3 cellular contexts compared by ENCODE assay signal in genomic region chr1:207002731-207003146, GRCh38.
TF ChIP-seq lines count a peak whose summit lies in the region.

No MANE protein-coding gene starts in this region.

TF ChIP-seq in A549, 52 proteins besides CTCF, POLR2A, EP300 and RAD21:
- TF ChIP-seq, protein P1, sequence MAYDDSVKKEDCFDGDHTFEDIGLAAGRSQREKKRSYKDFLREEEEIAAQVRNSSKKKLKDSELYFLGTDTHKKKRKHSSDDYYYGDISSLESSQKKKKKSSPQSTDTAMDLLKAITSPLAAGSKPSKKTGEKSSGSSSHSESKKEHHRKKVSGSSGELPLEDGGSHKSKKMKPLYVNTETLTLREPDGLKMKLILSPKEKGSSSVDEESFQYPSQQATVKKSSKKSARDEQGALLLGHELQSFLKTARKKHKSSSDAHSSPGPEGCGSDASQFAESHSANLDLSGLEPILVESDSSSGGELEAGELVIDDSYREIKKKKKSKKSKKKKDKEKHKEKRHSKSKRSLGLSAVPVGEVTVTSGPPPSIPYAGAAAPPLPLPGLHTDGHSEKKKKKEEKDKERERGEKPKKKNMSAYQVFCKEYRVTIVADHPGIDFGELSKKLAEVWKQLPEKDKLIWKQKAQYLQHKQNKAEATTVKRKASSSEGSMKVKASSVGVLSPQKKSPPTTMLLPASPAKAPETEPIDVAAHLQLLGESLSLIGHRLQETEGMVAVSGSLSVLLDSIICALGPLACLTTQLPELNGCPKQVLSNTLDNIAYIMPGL (CRISPR knock-in tag; IDR thresholded peaks at IDR 0.05; ENCODE audit: borderline replicate concordance) = no peak
- TF ChIP-seq REST (IDR thresholded peaks at IDR 0.05) = no peak
- no peak for TF ChIP-seq HOXB13 (CRISPR knock-in tag; IDR thresholded peaks at IDR 0.05; ENCODE audit: low read depth)
- TF ChIP-seq ZFP36 (IDR thresholded peaks at IDR 0.05; ENCODE audit: borderline replicate concordance, partially characterized antibody) = no peak
- no peak for TF ChIP-seq CHD2 (IDR thresholded peaks at IDR 0.05; ENCODE audit: low read length, partially characterized antibody)
- TF ChIP-seq, protein P2, sequence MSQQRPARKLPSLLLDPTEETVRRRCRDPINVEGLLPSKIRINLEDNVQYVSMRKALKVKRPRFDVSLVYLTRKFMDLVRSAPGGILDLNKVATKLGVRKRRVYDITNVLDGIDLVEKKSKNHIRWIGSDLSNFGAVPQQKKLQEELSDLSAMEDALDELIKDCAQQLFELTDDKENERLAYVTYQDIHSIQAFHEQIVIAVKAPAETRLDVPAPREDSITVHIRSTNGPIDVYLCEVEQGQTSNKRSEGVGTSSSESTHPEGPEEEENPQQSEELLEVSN (IDR thresholded peaks at IDR 0.05; ENCODE audit: borderline replicate concordance, low read depth) = no peak
- no peak for TF ChIP-seq ESRRA (IDR thresholded peaks at IDR 0.05; ENCODE audit: borderline replicate concordance, low read length)
- TF ChIP-seq CBX8 (IDR thresholded peaks at IDR 0.05) = no peak
- TF ChIP-seq EHMT2 (IDR thresholded peaks at IDR 0.05; ENCODE audit: low read depth) = no peak
- TF ChIP-seq HEYL (CRISPR knock-in tag; IDR thresholded peaks at IDR 0.05) = no peak
- TF ChIP-seq, protein P3, sequence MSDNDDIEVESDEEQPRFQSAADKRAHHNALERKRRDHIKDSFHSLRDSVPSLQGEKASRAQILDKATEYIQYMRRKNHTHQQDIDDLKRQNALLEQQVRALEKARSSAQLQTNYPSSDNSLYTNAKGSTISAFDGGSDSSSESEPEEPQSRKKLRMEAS (IDR thresholded peaks at IDR 0.05) = no peak
- no peak for TF ChIP-seq PHF8 (IDR thresholded peaks at IDR 0.05; ENCODE audit: borderline replicate concordance, low read depth)
- TF ChIP-seq CEBPB (IDR thresholded peaks at IDR 0.05) = no peak

TF ChIP-seq in Ishikawa, 13 proteins besides CTCF, POLR2A, EP300 and RAD21:
- TF ChIP-seq NFIC (IDR thresholded peaks at IDR 0.05) = peak; percentile 70
- no peak for TF ChIP-seq REST (IDR thresholded peaks at IDR 0.05; ENCODE audit: low read depth)
- peak; percentile 82 for TF ChIP-seq TEAD4 (IDR thresholded peaks at IDR 0.05)
- peak; percentile 77 for TF ChIP-seq TCF12 (IDR thresholded peaks at IDR 0.05; ENCODE audit: low read depth)
- no peak for TF ChIP-seq CREB1 (IDR thresholded peaks at IDR 0.05; ENCODE audit: low read depth)
- TF ChIP-seq, protein P3 (IDR thresholded peaks at IDR 0.05) = no peak; the same call in 1 of the 2 replicates
- no peak for TF ChIP-seq CEBPB (IDR thresholded peaks at IDR 0.05)

TF ChIP-seq in HepG2, 621 proteins besides CTCF, POLR2A, EP300 and RAD21:
- 0 out of 2 replicates have a peak, but pooled peaks have one; percentile 24 for TF ChIP-seq ZFX (CRISPR knock-in tag; IDR thresholded peaks at IDR 0.05; ENCODE audit: low read depth)
- no peak for TF ChIP-seq ZNF710 (CRISPR knock-in tag; IDR thresholded peaks at IDR 0.05; ENCODE audit: borderline replicate concordance)
- TF ChIP-seq ZNF557 (CRISPR knock-in tag; IDR thresholded peaks at IDR 0.05) = no peak
- TF ChIP-seq ZNF260 (CRISPR knock-in tag; IDR thresholded peaks at IDR 0.05; ENCODE audit: borderline replicate concordance, low read depth) = no peak
- TF ChIP-seq ZNF264 (CRISPR knock-in tag; IDR thresholded peaks at IDR 0.05) = no peak
- TF ChIP-seq ZMYM4 (CRISPR knock-in tag; IDR thresholded peaks at IDR 0.05) = no peak
- TF ChIP-seq SRSF9 (IDR thresholded peaks at IDR 0.05; ENCODE audit: borderline replicate concordance, insufficient read depth, low read depth, low read length, poor library complexity, severe bottlenecking) = no peak
- no peak for TF ChIP-seq ZNF335 (CRISPR knock-in tag; IDR thresholded peaks at IDR 0.05)
- TF ChIP-seq THRA (CRISPR knock-in tag; IDR thresholded peaks at IDR 0.05; ENCODE audit: borderline replicate concordance) = no peak
- peak; percentile 83 for TF ChIP-seq ZNF652 (CRISPR knock-in tag; IDR thresholded peaks at IDR 0.05; ENCODE audit: borderline replicate concordance, low read depth)
- TF ChIP-seq KLF12 (CRISPR knock-in tag; IDR thresholded peaks at IDR 0.05; ENCODE audit: borderline replicate concordance) = no peak
- TF ChIP-seq, protein P4, sequence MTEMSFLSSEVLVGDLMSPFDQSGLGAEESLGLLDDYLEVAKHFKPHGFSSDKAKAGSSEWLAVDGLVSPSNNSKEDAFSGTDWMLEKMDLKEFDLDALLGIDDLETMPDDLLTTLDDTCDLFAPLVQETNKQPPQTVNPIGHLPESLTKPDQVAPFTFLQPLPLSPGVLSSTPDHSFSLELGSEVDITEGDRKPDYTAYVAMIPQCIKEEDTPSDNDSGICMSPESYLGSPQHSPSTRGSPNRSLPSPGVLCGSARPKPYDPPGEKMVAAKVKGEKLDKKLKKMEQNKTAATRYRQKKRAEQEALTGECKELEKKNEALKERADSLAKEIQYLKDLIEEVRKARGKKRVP (CRISPR knock-in tag; IDR thresholded peaks at IDR 0.05) = no peak
TF ChIP-seq in HepG2: peak in this region for 2.
